1 cellular context compared by ENCODE assay signal in genomic region chrX:55717521-55718497, GRCh38.
A peak's percentile ranks its signal among the peaks of the same experiment; 100 is the strongest.
TF ChIP-seq lines count a peak whose summit lies in the region.

Gene RRAGB (plus strand): TSS chrX:55717749. CDS start chrX:55718328, 579 bp downstream.

TF ChIP-seq in SK-N-SH, 30 proteins besides CTCF, POLR2A, EP300 and RAD21 (continued from another document):
- TF ChIP-seq IRF3 (IDR thresholded peaks at IDR 0.05; ENCODE audit: low read depth, low read length) = no peak
- TF ChIP-seq, protein P1, sequence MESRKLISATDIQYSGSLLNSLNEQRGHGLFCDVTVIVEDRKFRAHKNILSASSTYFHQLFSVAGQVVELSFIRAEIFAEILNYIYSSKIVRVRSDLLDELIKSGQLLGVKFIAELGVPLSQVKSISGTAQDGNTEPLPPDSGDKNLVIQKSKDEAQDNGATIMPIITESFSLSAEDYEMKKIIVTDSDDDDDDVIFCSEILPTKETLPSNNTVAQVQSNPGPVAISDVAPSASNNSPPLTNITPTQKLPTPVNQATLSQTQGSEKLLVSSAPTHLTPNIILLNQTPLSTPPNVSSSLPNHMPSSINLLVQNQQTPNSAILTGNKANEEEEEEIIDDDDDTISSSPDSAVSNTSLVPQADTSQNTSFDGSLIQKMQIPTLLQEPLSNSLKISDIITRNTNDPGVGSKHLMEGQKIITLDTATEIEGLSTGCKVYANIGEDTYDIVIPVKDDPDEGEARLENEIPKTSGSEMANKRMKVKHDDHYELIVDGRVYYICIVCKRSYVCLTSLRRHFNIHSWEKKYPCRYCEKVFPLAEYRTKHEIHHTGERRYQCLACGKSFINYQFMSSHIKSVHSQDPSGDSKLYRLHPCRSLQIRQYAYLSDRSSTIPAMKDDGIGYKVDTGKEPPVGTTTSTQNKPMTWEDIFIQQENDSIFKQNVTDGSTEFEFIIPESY (IDR thresholded peaks at IDR 0.05; ENCODE audit: borderline replicate concordance, low read depth) = no peak
- TF ChIP-seq SIN3A (IDR thresholded peaks at IDR 0.05; ENCODE audit: borderline replicate concordance, low read depth, low read length) = no peak
- TF ChIP-seq RXRA (IDR thresholded peaks at IDR 0.05; ENCODE audit: borderline replicate concordance, low read depth) = no peak
- TF ChIP-seq GABPA (IDR thresholded peaks at IDR 0.05; ENCODE audit: low read depth) = no peak
- no peak for TF ChIP-seq FOXJ3 (CRISPR knock-in tag; IDR thresholded peaks at IDR 0.05)
- no peak for TF ChIP-seq YY1 (IDR thresholded peaks at IDR 0.05; ENCODE audit: low read depth)
- TF ChIP-seq CHD2 (IDR thresholded peaks at IDR 0.05; ENCODE audit: low read length, partially characterized antibody) = peak; percentile 46
- TF ChIP-seq FOXM1 (IDR thresholded peaks at IDR 0.05; ENCODE audit: low read depth) = no peak
- TF ChIP-seq RCOR1 (IDR thresholded peaks at IDR 0.05; ENCODE audit: low read length) = no peak
- TF ChIP-seq MAX (IDR thresholded peaks at IDR 0.05; ENCODE audit: low read depth) = peak; percentile 41; the same call in 1 of the 2 replicates
- no peak for TF ChIP-seq MEF2A (IDR thresholded peaks at IDR 0.05; ENCODE audit: borderline replicate concordance, low read depth)
- 0 out of 2 replicates have a peak, but pooled peaks have one; percentile 32 for TF ChIP-seq SMC3 (IDR thresholded peaks at IDR 0.05; ENCODE audit: low read depth, low read length)
- TF ChIP-seq GATA2 (CRISPR knock-in tag; IDR thresholded peaks at IDR 0.05) = no peak
- peak; percentile 91 for TF ChIP-seq USF2 (IDR thresholded peaks at IDR 0.05; ENCODE audit: borderline replicate concordance, low read depth, low read length)
- no peak for TF ChIP-seq FOSL2 (IDR thresholded peaks at IDR 0.05; ENCODE audit: borderline replicate concordance, low read depth)
- peak; percentile 39 for TF ChIP-seq POLR2AphosphoS5 (IDR thresholded peaks at IDR 0.05; ENCODE audit: low read depth, low read length)
- TF ChIP-seq TCF12 (IDR thresholded peaks at IDR 0.05) = no peak
TF ChIP-seq in SK-N-SH: peak in this region for 7.
